Comparison of ENCODE assay signal across 23 cellular contexts in the genomic region with DNA sequence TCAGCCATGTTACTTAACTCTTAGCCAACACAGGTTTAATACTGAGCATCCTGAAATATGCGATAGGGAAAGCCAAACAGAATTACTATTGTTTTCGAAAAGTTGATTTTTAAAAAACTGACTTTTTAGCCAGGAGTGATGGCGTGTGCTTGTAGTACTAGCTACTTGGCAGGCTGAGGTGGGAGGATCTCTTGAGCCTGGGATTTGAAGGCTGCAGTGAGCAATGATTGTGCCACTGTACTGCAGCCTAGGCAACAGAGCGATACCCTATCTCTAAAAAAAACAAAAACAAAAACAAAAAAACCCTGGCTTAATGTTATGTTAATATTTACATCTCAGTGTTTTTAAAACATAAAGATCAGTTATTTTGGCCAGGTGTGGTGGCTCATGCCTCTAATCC. TPM values are rescaled to one million over a fixed set of nuclear protein-coding genes. Genes with fewer than 3 reads are reported as not detected.
"Had no signal": no experiment of that assay in that cellular context is flagged by ENCODE, and none has a peak within 500 bp of the region (broad histone marks: within the 10 kb centered on the region; RNA-seq: fewer than 3 reads in every experiment).

No MANE protein-coding gene starts in this region.

- H3K4me3 Mint-ChIP-seq: activated naive CD4-positive, alpha-beta T cell treated with anti-CD3 and anti-CD28 coated beads, Interleukin-2, amount 10 ng/mL, durations not matched to agents 7 days and 5 days; activated T-helper 1 cell treated with anti-CD3 and anti-CD28 coated beads, Interleukin-12 subunit alpha, Interleukin-12 subunit beta, Interleukin-2, Interleukin-4 antibody, amounts not matched to agents 30 ng/mL and 10 ng/mL and 1 ng/mL, durations not matched to agents 14 hours and 24 hours and 36 hours; central memory CD8-positive, alpha-beta T cell; naive thymus-derived CD4-positive, alpha-beta T cell; neural progenitor cell had no signal

- H2AFZ ChIP-seq: hepatocyte, neural progenitor cell had no signal

- H3K27me3 Mint-ChIP-seq: activated naive CD4-positive, alpha-beta T cell treated with anti-CD3 and anti-CD28 coated beads, Interleukin-2, amount 10 ng/mL, durations not matched to agents 7 days and 5 days; central memory CD8-positive, alpha-beta T cell; naive thymus-derived CD4-positive, alpha-beta T cell had no signal

- H3K79me2 ChIP-seq: hepatocyte had no signal

- H3K4me2 ChIP-seq: hepatocyte had no signal

- H3K27ac Mint-ChIP-seq: activated naive CD4-positive, alpha-beta T cell treated with anti-CD3 and anti-CD28 coated beads, Interleukin-2, amount 10 ng/mL, durations not matched to agents 7 days and 5 days; activated T-helper 1 cell treated with anti-CD3 and anti-CD28 coated beads, Interleukin-12 subunit alpha, Interleukin-12 subunit beta, Interleukin-2, Interleukin-4 antibody, amounts not matched to agents 30 ng/mL and 10 ng/mL and 1 ng/mL, durations not matched to agents 14 hours and 24 hours and 36 hours; naive thymus-derived CD4-positive, alpha-beta T cell had no signal

- H3K36me3 ChIP-seq: gastrocnemius medialis, neural progenitor cell, right atrium auricular region, transverse colon had no signal

- H3K27me3 ChIP-seq: esophagus muscularis mucosa, gastrocnemius medialis, hepatocyte, neural progenitor cell, right atrium auricular region, transverse colon had no signal

- ATAC-seq: gastrocnemius medialis; naive thymus-derived CD4-positive, alpha-beta T cell had no signal

- H3K9me3 Mint-ChIP-seq: activated naive CD4-positive, alpha-beta T cell treated with anti-CD3 and anti-CD28 coated beads, Interleukin-2, amount 10 ng/mL, durations not matched to agents 7 days and 5 days; activated T-helper 1 cell treated with anti-CD3 and anti-CD28 coated beads, Interleukin-12 subunit alpha, Interleukin-12 subunit beta, Interleukin-2, Interleukin-4 antibody, amounts not matched to agents 30 ng/mL and 10 ng/mL and 1 ng/mL, durations not matched to agents 14 hours and 24 hours and 36 hours; central memory CD8-positive, alpha-beta T cell; naive thymus-derived CD4-positive, alpha-beta T cell; neural progenitor cell had no signal

- H3K36me3 Mint-ChIP-seq: activated naive CD4-positive, alpha-beta T cell treated with anti-CD3 and anti-CD28 coated beads, Interleukin-2, amount 10 ng/mL, durations not matched to agents 7 days and 5 days; naive thymus-derived CD4-positive, alpha-beta T cell had no signal

- H3K9me3 ChIP-seq: esophagus muscularis mucosa, gastrocnemius medialis, right atrium auricular region, transverse colon had no signal

- H3K27ac ChIP-seq: esophagus muscularis mucosa, gastrocnemius medialis, hepatocyte, right atrium auricular region, transverse colon had no signal

- H3K9ac ChIP-seq: neural progenitor cell had no signal

- H3K4me1 Mint-ChIP-seq: activated naive CD4-positive, alpha-beta T cell treated with anti-CD3 and anti-CD28 coated beads, Interleukin-2, amount 10 ng/mL, durations not matched to agents 7 days and 5 days; central memory CD8-positive, alpha-beta T cell had no signal

- H3K4me1 ChIP-seq: esophagus muscularis mucosa, right atrium auricular region, transverse colon had no signal

- DNase-seq: activated CD4-positive, alpha-beta T cell treated with anti-CD3 and anti-CD28 coated beads for 4 hours; activated CD4-positive, alpha-beta T cell treated with anti-CD3 and anti-CD28 coated beads, Interleukin-2, amount 50 U/mL, for 4 hours; activated gamma-delta T cell; activated naive CD4-positive, alpha-beta T cell treated with anti-CD3 and anti-CD28 coated beads, Interleukin-2, amount 10 ng/mL, durations not matched to agents 7 days and 5 days; amygdala; dermis blood vessel endothelial cell; effector CD4-positive, alpha-beta T cell; gastrocnemius medialis; islet precursor cell; left cardiac atrium; mammary epithelial cell; midbrain; naive thymus-derived CD4-positive, alpha-beta T cell; stimulated activated naive CD4-positive, alpha-beta T cell treated with Interleukin-2 at 50 U/mL for 16 hours; T-helper 1 cell; transverse colon had no signal

- H3K4me3 ChIP-seq: esophagus muscularis mucosa, gastrocnemius medialis, hepatocyte, neural progenitor cell, right atrium auricular region, transverse colon had no signal

RNA-seq across cellular contexts. Expression of gene RBP7, which starts 37.0 kb away (rescaled TPM):
- total RNA-seq: activated T-helper 1 cell treated with anti-CD3 and anti-CD28 coated beads, Interleukin-12 subunit alpha, Interleukin-12 subunit beta, Interleukin-2, Interleukin-4 antibody, amounts not matched to agents 30 ng/mL and 10 ng/mL and 1 ng/mL, durations not matched to agents 14 hours and 24 hours and 36 hours; temporal lobe had no signal
- polyA plus RNA-seq: naive thymus-derived CD4-positive, alpha-beta T cell had no signal
